ENCODE assay signal across 9 cellular contexts in the genomic region with DNA sequence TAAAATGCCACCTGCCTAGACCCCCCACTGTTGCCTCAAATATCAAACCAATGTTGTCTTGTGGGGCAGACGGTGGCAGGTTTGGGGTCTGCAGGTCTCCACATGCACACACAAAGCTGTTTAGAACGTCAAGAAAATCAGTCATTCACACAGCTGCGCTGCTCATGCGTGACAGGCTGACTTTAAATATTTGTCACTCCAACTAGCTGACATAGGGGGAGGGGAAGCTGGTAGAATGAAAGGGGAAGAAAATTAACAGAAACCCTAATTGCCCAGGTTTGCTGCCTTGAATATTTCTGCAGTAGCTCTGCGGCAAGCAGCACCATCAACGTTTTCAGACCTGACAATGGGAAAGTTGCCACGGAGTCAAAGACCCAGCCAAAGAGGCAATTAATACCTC.
DNase-seq lines count a peak whose midpoint lies in the region; ATAC-seq lines count a peak whose summit lies in the region.
"Had no signal": no experiment of that assay in that cellular context is flagged by ENCODE, and none has a peak within 500 bp of the region (broad histone marks: within the 10 kb centered on the region; RNA-seq: fewer than 3 reads in every experiment).

No MANE protein-coding gene starts in this region.

- H3K9me3 Mint-ChIP-seq in stimulated activated memory B cell treated with anti-CD40 and anti-IgM and Interleukin-4, amounts not matched to agents 10 μg/mL and 1 μg/mL and 100 μg/mL, for 72 hours: no peaks in the 10 kb centered on the region

- intact Hi-C loops in Right ventricle myocardium inferior (cut with DNase I): no loop called here

- H3K27ac Mint-ChIP-seq in stimulated activated memory B cell treated with anti-CD40 and anti-IgM and Interleukin-4, amounts not matched to agents 10 μg/mL and 1 μg/mL and 100 μg/mL, for 72 hours: peak overlapping the region; percentile 15
- H3K27ac Mint-ChIP-seq: activated naive CD8-positive, alpha-beta T cell had no signal

- no peaks in the 10 kb centered on the region for H3K27me3 ChIP-seq in MG63

- no peaks in the 10 kb centered on the region for H3K36me3 Mint-ChIP-seq in stimulated activated memory B cell treated with anti-CD40 and anti-IgM and Interleukin-4, amounts not matched to agents 10 μg/mL and 1 μg/mL and 100 μg/mL, for 72 hours
- H3K36me3 Mint-ChIP-seq: activated naive CD8-positive, alpha-beta T cell had no signal

- H3K9me3 ChIP-seq in MG63: no peaks in the 10 kb centered on the region

- H3K4me3 ChIP-seq in MG63: no peak overlapping the region

- H3K4me1 Mint-ChIP-seq in stimulated activated memory B cell treated with anti-CD40 and anti-IgM and Interleukin-4, amounts not matched to agents 10 μg/mL and 1 μg/mL and 100 μg/mL, for 72 hours: peaks cover 30% of the 10 kb centered on the region

- no peaks in the 10 kb centered on the region for H3K36me3 ChIP-seq in MG63

- H3K27me3 Mint-ChIP-seq in stimulated activated memory B cell treated with anti-CD40 and anti-IgM and Interleukin-4, amounts not matched to agents 10 μg/mL and 1 μg/mL and 100 μg/mL, for 72 hours: peaks cover 12% of the 10 kb centered on the region

- DNase-seq in NCI-H187 treated with DMSO at 0.1 percent for 48 hours (lab: John Stamatoyannopoulos, UW) (peak; percentile 0), NCI-H187 (lab: John Stamatoyannopoulos, UW) (no peak), NCI-H526 (lab: John Stamatoyannopoulos, UW) (peak; percentile 24 to 64), activated T-cell treated with anti-CD3 and anti-CD28 coated beads for 4 hours (no peak), MG63 (no peak), Right ventricle myocardium inferior (ENCODE audit: missing footprints) (no peak)

- peak overlapping the region; percentile 25 for H3K4me3 Mint-ChIP-seq in stimulated activated memory B cell treated with anti-CD40 and anti-IgM and Interleukin-4, amounts not matched to agents 10 μg/mL and 1 μg/mL and 100 μg/mL, for 72 hours
- H3K4me3 Mint-ChIP-seq: activated naive CD8-positive, alpha-beta T cell had no signal

- ATAC-seq in HG03025 (IDR thresholded peaks at IDR 0.05; ENCODE audit: low FRiP score, unreplicated experiment) (peak; percentile 66), Right ventricle myocardium inferior (no peak)
- ATAC-seq in stimulated activated memory B cell treated with anti-CD40 and anti-IgM and Interleukin-4, amounts not matched to agents 10 μg/mL and 1 μg/mL and 100 μg/mL, for 72 hours: peak; percentile 77

Comparison
In these comparisons a context has a peak if more than half of its experiments do, and no peak if none do; other contexts are left out.
1. DNase-seq: peak in NCI-H187 treated with DMSO at 0.1 percent for 48 hours (single experiment) and NCI-H526 (2 of 2); none in NCI-H187 (0 of 2), activated T-cell treated with anti-CD3 and anti-CD28 coated beads for 4 hours (single experiment), MG63 (single experiment) and Right ventricle myocardium inferior (single experiment).